ENCODE assay signal across 32 cellular contexts in the genomic region with DNA sequence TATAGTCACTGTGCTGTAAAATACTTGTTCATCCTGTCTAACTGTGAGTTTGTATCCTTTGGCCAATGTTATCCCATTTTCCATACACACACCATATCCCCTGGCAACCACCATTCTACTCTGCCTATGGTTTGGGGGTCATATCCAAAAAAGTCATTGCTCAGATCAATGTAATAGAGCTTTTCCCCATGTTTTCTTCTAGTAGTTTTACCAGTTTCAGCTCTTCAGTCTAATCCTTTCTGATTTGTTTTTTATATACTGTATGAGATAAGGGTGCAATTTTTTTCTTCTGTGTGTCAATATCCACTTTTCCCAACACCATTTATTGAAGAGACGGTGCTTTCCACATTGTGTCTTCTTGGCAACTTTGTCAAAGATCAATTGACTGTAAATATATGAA.
"Had no signal": no experiment of that assay in that cellular context is flagged by ENCODE, and none has a peak within 500 bp of the region (broad histone marks: within the 10 kb centered on the region; RNA-seq: fewer than 3 reads in every experiment).

No MANE protein-coding gene starts in this region.

- H3K27ac ChIP-seq: coronary artery, dorsolateral prefrontal cortex, esophagus squamous epithelium, gastroesophageal sphincter, heart right ventricle had no signal

- H3K27ac Mint-ChIP-seq: activated CD4-positive, alpha-beta memory T cell treated with anti-CD3 and anti-CD28 coated beads for 36 hours; activated CD4-positive, alpha-beta T cell treated with anti-CD3 and anti-CD28 coated beads for 36 hours; activated CD4-positive, alpha-beta T cell treated with anti-CD3 and anti-CD28 coated beads, Interleukin-2, amount 10 ng/mL, durations not matched to agents 24 days and 14 days; activated naive CD8-positive, alpha-beta T cell; activated T-helper 17 cell treated with anti-CD3 and anti-CD28 coated beads, Interleukin-2, amount 50 U/mL, for 72 hours; dendritic cell treated with granulocyte-macrophage colony-stimulating factor and Interleukin-4, amounts not matched to agents 40 ng/mL and 50 ng/mL, for 4 days; endodermal cell; T-helper 17 cell; T-helper 2 cell treated with Interferon-gamma antibody and Interleukin-4, amounts not matched to agents 5 μg/mL and 100 μg/mL, for 36 hours had no signal

- H3K9me3 ChIP-seq: esophagus squamous epithelium, gastroesophageal sphincter had no signal

- FAIRE-seq: astrocyte, bronchial epithelial cell had no signal

- H3K36me3 ChIP-seq: brain microvascular endothelial cell, esophagus squamous epithelium, gastroesophageal sphincter, heart right ventricle had no signal

- H3K27me3 ChIP-seq: brain microvascular endothelial cell, dorsolateral prefrontal cortex, esophagus squamous epithelium, gastroesophageal sphincter, heart right ventricle had no signal

- DNase-seq: activated CD4-positive, alpha-beta memory T cell treated with anti-CD3 and anti-CD28 coated beads for 36 hours; activated CD4-positive, alpha-beta T cell treated with anti-CD3 and anti-CD28 coated beads for 36 hours; activated CD4-positive, alpha-beta T cell treated with anti-CD3 and anti-CD28 coated beads, Interleukin-2, amount 10 ng/mL, durations not matched to agents 24 days and 14 days; activated CD4-positive, CD25-positive, alpha-beta regulatory T cell; activated CD4-positive, CD25-positive, alpha-beta regulatory T cell treated with anti-CD3 and anti-CD28 coated beads, Interleukin-2, amount 50 U/mL, for 72 hours; activated CD8-positive, alpha-beta memory T cell treated with anti-CD3 and anti-CD28 coated beads for 24 hours; activated effector memory CD4-positive, alpha-beta T cell treated with Interleukin-2 at 50 U/mL for 16 hours; activated gamma-delta T cell treated with Interleukin-2 at 50 U/mL for 16 hours; activated naive CD4-positive, alpha-beta T cell treated with anti-CD3 and anti-CD28 coated beads, Interleukin-2, amount 50 U/mL, for 16 hours; activated naive CD4-positive, alpha-beta T cell treated with Interleukin-2 at 50 U/mL for 16 hours; activated T-cell treated with anti-CD3 and anti-CD28 coated beads, Interleukin-2, amount 50 U/mL, for 4 hours; amniotic stem cell; anterior cingulate cortex; brain microvascular endothelial cell; dorsolateral prefrontal cortex; effector memory CD4-positive, alpha-beta T cell; endodermal cell; esophagus squamous epithelium; foreskin melanocyte; heart right ventricle; T-helper 1 cell; T-helper 17 cell; T1000 had no signal

- H3K4me1 Mint-ChIP-seq: central memory CD8-positive, alpha-beta T cell had no signal

- ATAC-seq: activated CD4-positive, alpha-beta T cell treated with anti-CD3 and anti-CD28 coated beads for 36 hours; activated T-cell treated with anti-CD3 and anti-CD28 coated beads, Interleukin-2, amount 50 U/mL, for 4 hours; activated T-helper 17 cell treated with anti-CD3 and anti-CD28 coated beads, Interleukin-2, amount 50 U/mL, for 72 hours; gastroesophageal sphincter; heart right ventricle; T-helper 17 cell had no signal

- H3K36me3 Mint-ChIP-seq: activated naive CD8-positive, alpha-beta T cell had no signal

- H3K4me3 Mint-ChIP-seq: activated CD4-positive, alpha-beta memory T cell treated with anti-CD3 and anti-CD28 coated beads for 36 hours; activated CD4-positive, alpha-beta T cell treated with anti-CD3 and anti-CD28 coated beads for 36 hours; activated CD4-positive, alpha-beta T cell treated with anti-CD3 and anti-CD28 coated beads, Interleukin-2, amount 10 ng/mL, durations not matched to agents 24 days and 14 days; activated naive CD8-positive, alpha-beta T cell; activated T-cell treated with anti-CD3 and anti-CD28 coated beads, Interleukin-2, amount 50 U/mL, for 4 hours; activated T-helper 17 cell treated with anti-CD3 and anti-CD28 coated beads, Interleukin-2, amount 50 U/mL, for 72 hours; central memory CD8-positive, alpha-beta T cell; dendritic cell treated with granulocyte-macrophage colony-stimulating factor and Interleukin-4, amounts not matched to agents 40 ng/mL and 50 ng/mL, for 4 days; endodermal cell; T-helper 17 cell; T-helper 2 cell treated with Interferon-gamma antibody and Interleukin-4, amounts not matched to agents 5 μg/mL and 100 μg/mL, for 36 hours had no signal

- H3K4me3 ChIP-seq: coronary artery, dorsolateral prefrontal cortex, esophagus squamous epithelium, gastroesophageal sphincter, heart right ventricle had no signal

- H3K9me3 Mint-ChIP-seq: activated CD4-positive, alpha-beta memory T cell treated with anti-CD3 and anti-CD28 coated beads for 36 hours; activated T-cell treated with anti-CD3 and anti-CD28 coated beads, Interleukin-2, amount 50 U/mL, for 4 hours; central memory CD8-positive, alpha-beta T cell; dendritic cell treated with granulocyte-macrophage colony-stimulating factor and Interleukin-4, amounts not matched to agents 40 ng/mL and 50 ng/mL, for 4 days; T-helper 2 cell treated with Interferon-gamma antibody and Interleukin-4, amounts not matched to agents 5 μg/mL and 100 μg/mL, for 36 hours had no signal
